In the genomic region with DNA sequence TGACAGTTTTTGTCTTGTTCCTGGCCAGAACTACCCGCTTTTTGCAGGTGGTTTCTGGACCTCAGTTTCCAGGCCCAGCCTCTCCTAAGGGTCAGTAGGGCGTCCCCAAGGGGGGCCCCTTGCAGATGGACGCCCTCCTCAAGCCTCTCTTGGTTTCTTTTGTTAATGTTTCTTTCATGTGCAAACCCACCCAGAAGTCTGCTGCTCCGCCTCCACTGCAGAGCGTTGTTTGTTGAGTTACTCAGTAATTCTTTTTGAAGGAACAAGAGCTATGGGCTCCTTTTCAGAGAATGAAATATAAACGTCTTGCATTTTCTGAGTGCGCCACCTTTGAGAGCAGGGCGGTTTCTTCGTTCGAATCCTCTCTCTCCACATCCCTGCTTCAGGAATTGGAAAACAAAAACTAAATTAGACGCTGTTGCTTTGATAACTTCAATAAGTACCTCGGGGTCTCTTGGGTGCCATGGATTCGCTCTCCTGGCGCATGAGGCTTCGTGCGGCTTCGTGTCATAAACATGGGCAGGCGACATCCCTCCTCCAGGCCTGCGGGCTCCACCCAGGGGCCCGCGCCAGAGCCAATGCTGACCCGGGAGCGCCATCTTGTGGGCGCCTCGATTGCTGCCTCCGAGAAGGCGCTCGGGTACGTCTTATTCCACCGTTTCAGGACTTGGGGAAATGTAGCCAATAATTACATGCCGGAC, we compare ENCODE assay signal across 8 cellular contexts. TPM values are rescaled to one million over a fixed set of nuclear protein-coding genes. Genes with fewer than 3 reads are reported as not detected.
DNase-seq lines count a peak whose midpoint lies in the region; ATAC-seq and TF ChIP-seq lines count a peak whose summit lies in the region.

No MANE protein-coding gene starts in this region.

- H3K36me3 ChIP-seq in CD4-positive, alpha-beta memory T cell (ENCODE audit: insufficient read depth, low read length): no peaks in the 10 kb centered on the region
- no peaks in the 10 kb centered on the region for H3K36me3 ChIP-seq in esophagus muscularis mucosa

- no peak overlapping the region for H3K4me3 ChIP-seq in CD4-positive, alpha-beta memory T cell (ENCODE audit: low read length in 2 of 2)
- H3K4me3 ChIP-seq in esophagus muscularis mucosa: peak overlapping the region in 1 of 4 donors; percentile 12

- H3K27ac ChIP-seq in CD4-positive, alpha-beta memory T cell (ENCODE audit: low read depth, low read length): no peak overlapping the region
- H3K27ac ChIP-seq in esophagus muscularis mucosa (replicated peaks in 1 of 4): no peak overlapping the region

- no peak for TF ChIP-seq POLR2A in esophagus muscularis mucosa (IDR thresholded peaks at IDR 0.05; ENCODE audit: low read depth)

- H3K27ac Mint-ChIP-seq in CD4-positive, alpha-beta memory T cell: peak overlapping the region in 5 of 7 donors; percentile 64 to 87 (median 81)
- peak overlapping the region; percentile 15 to 93 (median 72) for H3K27ac Mint-ChIP-seq in naive thymus-derived CD8-positive, alpha-beta T cell

- peaks cover 8% of the 10 kb centered on the region for H3K4me1 ChIP-seq in CD4-positive, alpha-beta memory T cell (ENCODE audit: insufficient read depth, low read length)
- H3K4me1 ChIP-seq in esophagus muscularis mucosa: peaks cover 2 to 13% (median 10%) of the 10 kb centered on the region in 4 donors

- H3K27me3 Mint-ChIP-seq in CD4-positive, alpha-beta memory T cell: no peaks in the 10 kb centered on the region
- H3K27me3 Mint-ChIP-seq in naive thymus-derived CD8-positive, alpha-beta T cell: peaks cover 0 to 1% (median 0%) of the 10 kb centered on the region in 5 donors

- H3K9me3 ChIP-seq in CD4-positive, alpha-beta memory T cell (ENCODE audit: control insufficient read depth in 1 of 2, low read length in 2 of 2): no peaks in the 10 kb centered on the region
- no peaks in the 10 kb centered on the region for H3K9me3 ChIP-seq in esophagus muscularis mucosa

- H3K9me3 Mint-ChIP-seq in CD4-positive, alpha-beta memory T cell: no peaks in the 10 kb centered on the region
- H3K9me3 Mint-ChIP-seq in naive thymus-derived CD8-positive, alpha-beta T cell: no peaks in the 10 kb centered on the region

- POLR2A ChIA-PET in CD4-positive, alpha-beta memory T cell (lab: Charles Lee; ENCODE audit: partially characterized antibody): no interaction called here
- POLR2A ChIA-PET in naive thymus-derived CD8-positive, alpha-beta T cell (lab: Charles Lee): no interaction called here

- intact Hi-C loops in CD4-positive, alpha-beta memory T cell (cut with micrococcal nuclease): loop anchor here (1.0 to 10.0 kb wide), 4 partner anchors 260 to 850 kb away; no protein-coding TSS in a partner anchor
- intact Hi-C loops in esophagus muscularis mucosa (cut with DNase I): no loop called here

- CTCF ChIA-PET in CD4-positive, alpha-beta memory T cell (lab: Charles Lee; ENCODE audit: partially characterized antibody): interaction anchor here (0.6 to 2.9 kb wide), 24 partner anchors 8 to 850 kb away, joined by 3 to 34 read pairs (median 4); no protein-coding TSS in a partner anchor

- 25% methylated on average over 29 of the region's 31 CpGs for WGBS in esophagus muscularis mucosa

- no peak for TF ChIP-seq EP300 in esophagus muscularis mucosa (IDR thresholded peaks at IDR 0.05)

- H3K27me3 ChIP-seq in CD4-positive, alpha-beta memory T cell (ENCODE audit: insufficient read depth, low read length): no peaks in the 10 kb centered on the region
- H3K27me3 ChIP-seq in esophagus muscularis mucosa: peaks cover 0 to 10% (median 0%) of the 10 kb centered on the region in 4 donors

- peak; percentile 87 for ATAC-seq in GM19467 (IDR thresholded peaks at IDR 0.05; ENCODE audit: unreplicated experiment)
- ATAC-seq in naive thymus-derived CD8-positive, alpha-beta T cell: peak; percentile 99

- TF ChIP-seq CTCF in esophagus muscularis mucosa (IDR thresholded peaks at IDR 0.05): peak; percentile 72 to 90 (median 80)

- H3K4me3 Mint-ChIP-seq in CD4-positive, alpha-beta memory T cell: peak overlapping the region in 7 of 8 donors; percentile 15 to 74 (median 48)
- H3K4me3 Mint-ChIP-seq in naive thymus-derived CD8-positive, alpha-beta T cell: peak overlapping the region in 7 of 10 donors; percentile 29 to 61 (median 45)

- H3K36me3 Mint-ChIP-seq in CD4-positive, alpha-beta memory T cell: peaks cover 0 to 9% of the 10 kb centered on the region in 2 donors
- H3K36me3 Mint-ChIP-seq in naive thymus-derived CD8-positive, alpha-beta T cell: peaks cover 0 to 29% (median 0%) of the 10 kb centered on the region in 3 donors

- peak; percentile 68 to 77 (median 76) for DNase-seq in CD4-positive, alpha-beta memory T cell
- DNase-seq in HT1080 (ENCODE audit: low read depth) (peak; percentile 78), OCI-M2 (lab: John Stamatoyannopoulos, UW; ENCODE audit: unreplicated experiment) (peak; percentile 36), activated T-cell treated with anti-CD3 and anti-CD28 coated beads for 4 hours (peak; percentile 69), esophagus muscularis mucosa (ENCODE audit: extremely low spot score) (no peak)
- peak; percentile 62 to 82 (median 76) for DNase-seq in naive thymus-derived CD8-positive, alpha-beta T cell
- DNase-seq in stimulated activated CD8-positive, alpha-beta memory T cell treated with anti-CD3 and anti-CD28 coated beads, Interleukin-7, amount 100 ng/mL, for 4 hours (ENCODE audit: low read depth in 2 of 2): peak; percentile 52 to 61

- peaks cover 5 to 10% (median 8%) of the 10 kb centered on the region in 4 donors for H3K4me1 Mint-ChIP-seq in CD4-positive, alpha-beta memory T cell
- H3K4me1 Mint-ChIP-seq in naive thymus-derived CD8-positive, alpha-beta T cell: peaks cover 6 to 10% (median 8%) of the 10 kb centered on the region in 4 donors

RNA-seq across cellular contexts. Expression of a gene that starts 38.3 kb away (rescaled TPM):
- not detected for total RNA-seq in CD4-positive, alpha-beta memory T cell
- not detected for polyA plus RNA-seq in CD4-positive, alpha-beta memory T cell
- not detected in 2 replicates for total RNA-seq in HT1080 (2014; rRNA removed; shearing (Covaris generic))
- polyA plus RNA-seq in HT1080 (2015; cell fraction: cytosol; rRNA removed): not detected in 2 replicates
- not detected in 2 replicates for polyA plus RNA-seq in HT1080 (2015; cell fraction: nucleus; rRNA removed)
- total RNA-seq in esophagus muscularis mucosa: 10 to 100 TPM in 3 of 4 donors, 1 to 10 TPM in 1; 8.6 to 14.9 (median 12.9) TPM
- total RNA-seq in naive thymus-derived CD8-positive, alpha-beta T cell: under 1 TPM in 1 of 2 experiments, not detected in 1; 0.78 TPM
- not detected for polyA plus RNA-seq in naive thymus-derived CD8-positive, alpha-beta T cell
